ENCODE assay signal across 8 cellular contexts in genomic region chr20:25540273-25540672, GRCh38. TPM values are rescaled to one million over a fixed set of nuclear protein-coding genes. Genes with fewer than 3 reads are reported as not detected.
DNase-seq lines count a peak whose midpoint lies in the region; ATAC-seq and TF ChIP-seq lines count a peak whose summit lies in the region.

No MANE protein-coding gene starts in this region.

- BruUV-seq in Caco-2 (replicated peaks; lab: Mats Ljungman, UMichigan) = no TSS peak

- no peaks in the 10 kb centered on the region for H3K27me3 Mint-ChIP-seq in Caco-2 (ENCODE audit: insufficient read depth, unreplicated experiment)
- peaks cover 0 to 3% (median 0%) of the 10 kb centered on the region in 5 donors for H3K27me3 Mint-ChIP-seq in naive thymus-derived CD8-positive, alpha-beta T cell

- no peaks in the 10 kb centered on the region for H3K9me3 Mint-ChIP-seq in Caco-2 (ENCODE audit: unreplicated experiment)
- no peaks in the 10 kb centered on the region for H3K9me3 Mint-ChIP-seq in naive thymus-derived CD8-positive, alpha-beta T cell

- 42% methylated on average over 9 of the region's 9 CpGs for WGBS in esophagus muscularis mucosa

- CTCF ChIA-PET in Caco-2 (lab: Charles Lee) = interaction anchor here (0.9 to 1.1 kb wide), 2 partner anchors 34 to 54 kb away, joined by 3 read pairs; no protein-coding TSS in a partner anchor

- POLR2A ChIA-PET in Caco-2 (lab: Charles Lee) = no interaction called here
- POLR2A ChIA-PET in naive thymus-derived CD8-positive, alpha-beta T cell (lab: Charles Lee) = no interaction called here

- peak; percentile 72 for ATAC-seq in GM18861 (IDR thresholded peaks at IDR 0.05; ENCODE audit: unreplicated experiment)
- ATAC-seq in naive thymus-derived CD8-positive, alpha-beta T cell = no peak

- H3K27ac Mint-ChIP-seq in Caco-2 (ENCODE audit: unreplicated experiment) = no peak overlapping the region
- H3K27ac Mint-ChIP-seq in naive thymus-derived CD8-positive, alpha-beta T cell = no peak overlapping the region

- no peaks in the 10 kb centered on the region for H3K27me3 ChIP-seq in esophagus muscularis mucosa
- no peaks in the 10 kb centered on the region for H3K27me3 ChIP-seq in Caco-2 (replicated peaks; ENCODE audit: control insufficient read depth, insufficient read depth, low read length)

- no peak overlapping the region for H3K4me3 Mint-ChIP-seq in Caco-2 (ENCODE audit: unreplicated experiment)
- H3K4me3 Mint-ChIP-seq in naive thymus-derived CD8-positive, alpha-beta T cell = no peak overlapping the region

- no peaks in the 10 kb centered on the region for H3K36me3 ChIP-seq in esophagus muscularis mucosa
- no peaks in the 10 kb centered on the region for H3K36me3 ChIP-seq in Caco-2 (ENCODE audit: control insufficient read depth, insufficient read depth, low read length)

- DNase-seq in NCI-H82 (lab: John Stamatoyannopoulos, UW) = peak; percentile 69
- DNase-seq in esophagus muscularis mucosa (ENCODE audit: extremely low spot score) = no peak
- DNase-seq in nucleus accumbens (lab: John Stamatoyannopoulos, UW) = peak in 37 of 56 donors; percentile 14 to 72 (median 29)
- no peak for DNase-seq in activated gamma-delta T cell treated with Interleukin-2 at 50 U/mL for 16 hours
- no peak for DNase-seq in Caco-2
- no peak for DNase-seq in naive thymus-derived CD8-positive, alpha-beta T cell
- no peak for DNase-seq in NCI-H187 treated with DMSO at 0.1 percent for 48 hours (lab: John Stamatoyannopoulos, UW)

- TF ChIP-seq CTCF in esophagus muscularis mucosa (IDR thresholded peaks at IDR 0.05) = peak; percentile 20 to 49 (median 32)
- TF ChIP-seq CTCF in Caco-2 (IDR thresholded peaks at IDR 0.05; ENCODE audit: insufficient read depth in 1 of 2, low read depth in 1 of 2, low read length in 1 of 2, severe bottlenecking in 1 of 2, unreplicated experiment in 1 of 2) = peak in 1 of 2 experiments; percentile 16

- no peak for TF ChIP-seq EP300 in esophagus muscularis mucosa (IDR thresholded peaks at IDR 0.05)

- H3K27ac ChIP-seq in esophagus muscularis mucosa (replicated peaks in 1 of 4) = peak overlapping the region in 3 of 4 donors; percentile 31 to 39 (median 37)

- H3K36me3 Mint-ChIP-seq in Caco-2 (ENCODE audit: insufficient read depth, unreplicated experiment) = peaks cover 16% of the 10 kb centered on the region
- peaks cover 0 to 4% (median 0%) of the 10 kb centered on the region in 3 donors for H3K36me3 Mint-ChIP-seq in naive thymus-derived CD8-positive, alpha-beta T cell

- H3K4me1 ChIP-seq in esophagus muscularis mucosa (peaks cover 17 to 33% (median 26%) of the 10 kb centered on the region in 4 donors), Caco-2 (peaks cover 40% of the 10 kb centered on the region)

- peak overlapping the region; percentile 37 to 48 (median 46) for H3K4me3 ChIP-seq in esophagus muscularis mucosa
- no peak overlapping the region for H3K4me3 ChIP-seq in Caco-2 (ENCODE audit: low read depth, low read length)

- intact Hi-C loops in esophagus muscularis mucosa (cut with DNase I) (loop anchor here (10.0 kb wide), 1 partner anchor 85 kb away; the partner anchor contains the start of gene NANP), Caco-2 (cut with micrococcal nuclease; ENCODE audit: unreplicated experiment) (loop anchor here (5.0 kb wide), 1 partner anchor 68 kb away; no protein-coding TSS in a partner anchor)

- H3K9me3 ChIP-seq in esophagus muscularis mucosa (no peaks in the 10 kb centered on the region), Caco-2 (no peaks in the 10 kb centered on the region)

- peaks cover 37% of the 10 kb centered on the region for H3K4me1 Mint-ChIP-seq in Caco-2 (ENCODE audit: low read depth, unreplicated experiment)
- H3K4me1 Mint-ChIP-seq in naive thymus-derived CD8-positive, alpha-beta T cell = peaks cover 0 to 10% (median 4%) of the 10 kb centered on the region in 4 donors

- no peak for TF ChIP-seq POLR2A in esophagus muscularis mucosa (IDR thresholded peaks at IDR 0.05; ENCODE audit: low read depth)

RNA-seq across cellular contexts. Expression of gene NINL, which starts 45.1 kb away (rescaled TPM):
- total RNA-seq in esophagus muscularis mucosa (1 to 10 TPM; 3.0 to 5.8 (median 3.7) TPM), Caco-2 (2022) (11.2 and 13.6 TPM in 2 replicates)
- 1 to 10 TPM; 4.2 to 6.8 TPM for total RNA-seq in naive thymus-derived CD8-positive, alpha-beta T cell
- under 1 TPM; 0.21 to 0.96 (median 0.48) TPM for polyA plus RNA-seq in naive thymus-derived CD8-positive, alpha-beta T cell

Comparison
In these comparisons a context has a peak if more than half of its experiments do, and no peak if none do; other contexts are left out.
1. DNase-seq: peak in NCI-H82 (single experiment) and nucleus accumbens (37 of 56); none in esophagus muscularis mucosa (single experiment), activated gamma-delta T cell treated with Interleukin-2 at 50 U/mL for 16 hours (single experiment), Caco-2 (0 of 2), naive thymus-derived CD8-positive, alpha-beta T cell (0 of 10) and NCI-H187 treated with DMSO at 0.1 percent for 48 hours (single experiment).